In genomic region chr1:205843031-205843859, GRCh38 we compare ENCODE assay signal across 18 cellular contexts. TPM values are rescaled to one million over a fixed set of nuclear protein-coding genes. Genes with fewer than 3 reads are reported as not detected.
"Had no signal": no experiment of that assay in that cellular context is flagged by ENCODE, and none has a peak within 500 bp of the region (broad histone marks: within the 10 kb centered on the region; RNA-seq: fewer than 3 reads in every experiment).

No MANE protein-coding gene starts in this region.

- H3K4me3 Mint-ChIP-seq: activated T-cell treated with anti-CD3 and anti-CD28 coated beads, Interleukin-2, amount 50 U/mL, for 4 hours; immature natural killer cell; nephron; stimulated activated memory B cell treated with anti-CD40 and anti-IgM and Interleukin-4, amounts not matched to agents 10 μg/mL and 1 μg/mL and 100 μg/mL, for 72 hours; type B pancreatic cell had no signal

- H3K27ac ChIP-seq: brain microvascular endothelial cell had no signal

- H3K27ac Mint-ChIP-seq: activated naive CD4-positive, alpha-beta T cell treated with anti-CD3 and anti-CD28 coated beads, Interleukin-2, amount 50 U/mL, for 72 hours; immature natural killer cell; nephron; stimulated activated memory B cell treated with anti-CD40 and anti-IgM and Interleukin-4, amounts not matched to agents 10 μg/mL and 1 μg/mL and 100 μg/mL, for 72 hours; type B pancreatic cell had no signal

- H3K4me1 Mint-ChIP-seq: stimulated activated memory B cell treated with anti-CD40 and anti-IgM and Interleukin-4, amounts not matched to agents 10 μg/mL and 1 μg/mL and 100 μg/mL, for 72 hours had no signal

- H3K27me3 Mint-ChIP-seq: stimulated activated memory B cell treated with anti-CD40 and anti-IgM and Interleukin-4, amounts not matched to agents 10 μg/mL and 1 μg/mL and 100 μg/mL, for 72 hours; type B pancreatic cell had no signal

- H3K36me3 Mint-ChIP-seq: activated naive CD4-positive, alpha-beta T cell treated with anti-CD3 and anti-CD28 coated beads, Interleukin-2, amount 50 U/mL, for 72 hours had no signal

- DNase-seq: activated CD4-positive, alpha-beta T cell treated with anti-CD3 and anti-CD28 coated beads for 1 hour; activated CD4-positive, alpha-beta T cell treated with anti-CD3 and anti-CD28 coated beads, Interleukin-2, amount 50 U/mL, for 48 hours; activated effector memory CD4-positive, alpha-beta T cell treated with anti-CD3 and anti-CD28 coated beads, Interleukin-2, amount 50 U/mL, for 16 hours; activated T-cell treated with anti-CD3 and anti-CD28 coated beads, Interleukin-2, amount 50 U/mL, for 4 hours; amniotic stem cell; brain microvascular endothelial cell; dermis blood vessel endothelial cell; erythroblast; hypothalamus; immature natural killer cell; left cardiac atrium had no signal

- H3K36me3 ChIP-seq: brain microvascular endothelial cell had no signal

- ATAC-seq: activated naive CD4-positive, alpha-beta T cell treated with anti-CD3 and anti-CD28 coated beads, Interleukin-2, amount 50 U/mL, for 72 hours; activated T-cell treated with anti-CD3 and anti-CD28 coated beads, Interleukin-2, amount 50 U/mL, for 4 hours; stimulated activated memory B cell treated with anti-CD40 and anti-IgM and Interleukin-4, amounts not matched to agents 10 μg/mL and 1 μg/mL and 100 μg/mL, for 72 hours had no signal

- H3K4me3 ChIP-seq: smooth muscle cell had no signal

- H3K9me3 Mint-ChIP-seq: activated naive CD4-positive, alpha-beta T cell treated with anti-CD3 and anti-CD28 coated beads, Interleukin-2, amount 50 U/mL, for 72 hours; activated T-cell treated with anti-CD3 and anti-CD28 coated beads, Interleukin-2, amount 50 U/mL, for 4 hours; immature natural killer cell; nephron; stimulated activated memory B cell treated with anti-CD40 and anti-IgM and Interleukin-4, amounts not matched to agents 10 μg/mL and 1 μg/mL and 100 μg/mL, for 72 hours; type B pancreatic cell had no signal

- H3K27me3 ChIP-seq: brain microvascular endothelial cell had no signal

RNA-seq across cellular contexts. Expression of gene PM20D1, which starts 6.7 kb away (rescaled TPM):
- total RNA-seq: dermis blood vessel endothelial cell, glomerular endothelial cell, lung microvascular endothelial cell, smooth muscle cell had no signal
- polyA plus RNA-seq: smooth muscle cell had no signal
